9 cellular contexts compared by ENCODE assay signal in genomic region chr17:65914784-65915342, GRCh38.
DNase-seq lines count a peak whose midpoint lies in the region; ATAC-seq, FAIRE-seq and TF ChIP-seq lines count a peak whose summit lies in the region.
"Had no signal": no experiment of that assay in that cellular context is flagged by ENCODE, and none has a peak within 500 bp of the region (broad histone marks: within the 10 kb centered on the region; RNA-seq: fewer than 3 reads in every experiment).

No MANE protein-coding gene starts in this region.

- H3K27me3 ChIP-seq in GM12878 (replicated peaks in 1 of 2; ENCODE audit: control insufficient read depth in 2 of 2, insufficient read depth in 2 of 2, low read length in 1 of 2) (no peaks in the 10 kb centered on the region), upper lobe of left lung (no peaks in the 10 kb centered on the region), GM23248 (replicated peaks; ENCODE audit: insufficient read depth) (no peaks in the 10 kb centered on the region)

- H3K27ac ChIP-seq in GM12878 (ENCODE audit: control insufficient read depth, insufficient read depth) (peak overlapping the region; percentile 33; the same call in 1 of the 2 replicates), upper lobe of left lung (no peak overlapping the region), GM23248 (no peak overlapping the region)

- 0 out of 2 replicates have a peak, but pooled peaks have one; percentile 15 for TF ChIP-seq RAD21 in GM12878 (IDR thresholded peaks at IDR 0.05; ENCODE audit: insufficient read depth, low read depth, low read length)

- H3K4me3 ChIP-seq in GM12878, result no peak overlapping the region
- H3K4me3 ChIP-seq in upper lobe of left lung, result no peak overlapping the region
- H3K4me3 ChIP-seq in GM23248, result no peak overlapping the region

- H3K9me2 ChIP-seq in GM23248 (ENCODE audit: insufficient read depth), result no peaks in the 10 kb centered on the region

- ATAC-seq in GM18519 (IDR thresholded peaks at IDR 0.05; ENCODE audit: low FRiP score, unreplicated experiment) (peak; percentile 98), GM21423 (IDR thresholded peaks at IDR 0.05; ENCODE audit: unreplicated experiment) (peak; percentile 98), HG03354 (IDR thresholded peaks at IDR 0.05; ENCODE audit: poor library complexity, severe bottlenecking, unreplicated experiment) (peak; percentile 98), GM12878 (peak; percentile 99), upper lobe of left lung (ENCODE audit: low FRiP score in 2 of 2) (no peak)

- DNase-seq in GM12878 (ENCODE audit: low read depth, low spot score) (peak; percentile 81), upper lobe of left lung (no peak), NCI-H1105 (lab: John Stamatoyannopoulos, UW) (no peak), midbrain (lab: John Stamatoyannopoulos, UW) (no peak), GM23248 (no peak)
- DNase-seq: NCI-H2029 had no signal

- TF ChIP-seq EP300 in GM12878 (IDR thresholded peaks at IDR 0.05; ENCODE audit: borderline replicate concordance in 1 of 2, control insufficient read depth in 1 of 2, low read depth in 2 of 2, low read length in 2 of 2) (peak; percentile 80 to 90), upper lobe of left lung (IDR thresholded peaks at IDR 0.05) (no peak)

- H3K36me3 ChIP-seq in GM12878 (ENCODE audit: control insufficient read depth in 2 of 2, insufficient read depth in 2 of 2, low read length in 1 of 2) (no peaks in the 10 kb centered on the region), upper lobe of left lung (no peaks in the 10 kb centered on the region), GM23248 (ENCODE audit: low read depth) (no peaks in the 10 kb centered on the region)

- intact Hi-C loops in GM12878 (cut with micrococcal nuclease; ENCODE audit: unreplicated experiment), result loop anchor here (5.0 kb wide), 1 partner anchor 348 kb away; no protein-coding TSS in a partner anchor

- peak; percentile 95 for FAIRE-seq in GM12878 (lab: Jason Lieb, UNC)

- H4K20me1 ChIP-seq in GM12878 (ENCODE audit: control insufficient read depth, insufficient read depth) (no peaks in the 10 kb centered on the region), GM23248 (ENCODE audit: insufficient read depth) (no peaks in the 10 kb centered on the region)

- TF ChIP-seq POLR2A in GM12878 (IDR thresholded peaks at IDR 0.05; ENCODE audit: low read depth, low read length) (no peak), upper lobe of left lung (IDR thresholded peaks at IDR 0.05) (no peak)

- POLR2A ChIA-PET in GM12878 (lab: Charles Lee), result interaction anchor here (0.7 kb wide), 1 partner anchor 46 kb away, joined by 5 read pairs; no protein-coding TSS in a partner anchor

- no peak overlapping the region for H3K9ac ChIP-seq in GM12878 (ENCODE audit: control insufficient read depth, insufficient read depth, low read length)
- no peak overlapping the region for H3K9ac ChIP-seq in GM23248

- CTCF ChIA-PET in GM12878 (lab: Yijun Ruan, JAX), result interaction anchor here (1.3 to 1.5 kb wide), 2 partner anchors 124 to 346 kb away, joined by 3 read pairs; no protein-coding TSS in a partner anchor

- peak overlapping the region; percentile 33 for H3K4me2 ChIP-seq in GM12878 (ENCODE audit: control insufficient read depth, insufficient read depth)
- no peak overlapping the region for H3K4me2 ChIP-seq in GM23248 (ENCODE audit: unreplicated experiment)

- TF ChIP-seq CTCF in GM12878 (IDR thresholded peaks at IDR 0.05 in 2 of 3, conservative IDR thresholded peaks at IDR 0.05 in 1 of 3; ENCODE audit: control insufficient read depth in 2 of 3, extremely low read depth in 1 of 3, insufficient read depth in 1 of 3, low read depth in 3 of 3, low read length in 3 of 3) (no peak), upper lobe of left lung (IDR thresholded peaks at IDR 0.05) (no peak)

- no peaks in the 10 kb centered on the region for H3F3A ChIP-seq in GM23248 (ENCODE audit: insufficient read depth)

- RAD21 ChIA-PET in GM12878 (lab: Charles Lee; ENCODE audit: unreplicated experiment), result interaction anchor here (1.6 kb wide), 1 partner anchor 116 kb away, joined by 6 read pairs; no protein-coding TSS in a partner anchor

- H3K9me3 ChIP-seq in GM12878 (replicated peaks; ENCODE audit: control insufficient read depth, insufficient read depth, low read length), result peaks cover 5% of the 10 kb centered on the region; the same call in 2 of the 3 replicates
- H3K9me3 ChIP-seq in upper lobe of left lung, result peaks cover 0 to 8% (median 3%) of the 10 kb centered on the region in 4 donors
- H3K9me3 ChIP-seq in GM23248 (ENCODE audit: low read depth), result no peaks in the 10 kb centered on the region

- in situ Hi-C loops in GM12878 (cut with MboI), result no loop called here
- in situ Hi-C loops in GM23248 (cut with MboI), result no loop called here

- no TSS peak for BruUV-seq in GM12878 (replicated peaks; lab: Mats Ljungman, UMichigan)

- SMC1A ChIA-PET in GM12878 (lab: Charles Lee; ENCODE audit: uncharacterized antibody, unreplicated experiment), result interaction anchor here (1.1 to 1.5 kb wide), 2 partner anchors 13 to 161 kb away, joined by 4 read pairs; no protein-coding TSS in a partner anchor

- WGBS in GM12878 (ENCODE audit: insufficient coverage, insufficient replicate concordance, low lambda C conversion rate, missing lambda C conversion rate), result 0% methylated on average over 5 of the region's 5 CpGs
- WGBS in upper lobe of left lung, 2 donors, result 73 to 74% methylated on average over 5 of the region's 5 CpGs
- WGBS in GM23248 (ENCODE audit: low coverage in 1 of 2, low lambda C conversion rate in 2 of 2, missing lambda C conversion rate in 2 of 2), 2 experiments, result 97 to 98% methylated on average over 5 of the region's 5 CpGs

- H2AFZ ChIP-seq in GM12878 (ENCODE audit: control insufficient read depth, low read depth, low read length), result peak overlapping the region; percentile 3; the same call in 1 of the 2 replicates
- H2AFZ ChIP-seq in GM23248, result no peak overlapping the region

- H3K4me1 ChIP-seq in GM12878 (ENCODE audit: control insufficient read depth, insufficient read depth, low read length) (peaks cover 7% of the 10 kb centered on the region), upper lobe of left lung (peaks cover 0 to 8% (median 3%) of the 10 kb centered on the region in 4 donors), GM23248 (ENCODE audit: insufficient read depth) (no peaks in the 10 kb centered on the region)

- no peaks in the 10 kb centered on the region for H3K79me2 ChIP-seq in GM12878 (ENCODE audit: control insufficient read depth, insufficient read depth, low read length)
- no peaks in the 10 kb centered on the region for H3K79me2 ChIP-seq in GM23248 (ENCODE audit: insufficient read depth)

TF ChIP-seq in GM12878, 131 proteins besides CTCF, POLR2A, EP300 and RAD21 (continues in another document):
- no peak for TF ChIP-seq ZBTB33 (IDR thresholded peaks at IDR 0.05)
- TF ChIP-seq CHD4 (IDR thresholded peaks at IDR 0.05), result no peak
- no peak for TF ChIP-seq HDAC6 (IDR thresholded peaks at IDR 0.05; ENCODE audit: unreplicated experiment)
- peak; percentile 40 for TF ChIP-seq SP1 (IDR thresholded peaks at IDR 0.05; ENCODE audit: low read depth, low read length)
- TF ChIP-seq GABPA (IDR thresholded peaks at IDR 0.05; ENCODE audit: low read depth), result peak; percentile 52; the same call in 1 of the 2 replicates
- peak in 1 of 2 experiments; percentile 99; a peak in 2 of 4 replicates for TF ChIP-seq ETV6 (conservative IDR thresholded peaks at IDR 0.05 in 1 of 2, IDR thresholded peaks at IDR 0.05 in 1 of 2; ENCODE audit: borderline replicate concordance in 1 of 2, low read depth in 1 of 2)
- TF ChIP-seq CBX5 (IDR thresholded peaks at IDR 0.05; ENCODE audit: low read depth), result peak; percentile 85; the same call in 1 of the 2 replicates
- TF ChIP-seq HDGF (IDR thresholded peaks at IDR 0.05), result 0 out of 2 replicates have a peak, but pooled peaks have one; percentile 60
- peak; percentile 85; the same call in 1 of the 2 replicates for TF ChIP-seq FOXM1 (IDR thresholded peaks at IDR 0.05; ENCODE audit: low read depth, low read length)
- peak; percentile 93 for TF ChIP-seq NFIC (IDR thresholded peaks at IDR 0.05; ENCODE audit: low read depth, low read length)
- peak; percentile 96 for TF ChIP-seq IRF4 (IDR thresholded peaks at IDR 0.05; ENCODE audit: low read depth, low read length)
- peak; percentile 98 for TF ChIP-seq SPI1 (IDR thresholded peaks at IDR 0.05; ENCODE audit: borderline replicate concordance, insufficient read depth, low read depth, low read length)
- TF ChIP-seq BCL3 (IDR thresholded peaks at IDR 0.05; ENCODE audit: borderline replicate concordance, insufficient read depth, low read depth, low read length, poor library complexity, severe bottlenecking), result peak; percentile 74
- TF ChIP-seq NR2F1 (conservative IDR thresholded peaks at IDR 0.05), result peak; percentile 79
- TF ChIP-seq POU2F2 (IDR thresholded peaks at IDR 0.05; ENCODE audit: borderline replicate concordance, low read depth, low read length), result peak; percentile 80; the same call in 2 of the 3 replicates
- no peak for TF ChIP-seq JUND (IDR thresholded peaks at IDR 0.05; ENCODE audit: low read depth, low read length)
- TF ChIP-seq MYC (IDR thresholded peaks at IDR 0.05; ENCODE audit: insufficient read depth, insufficient read length, insufficient replicate concordance, low read length, severe bottlenecking), result no peak

Comparison
In these comparisons a context has a peak if more than half of its experiments do, and no peak if none do; other contexts are left out.
1. ATAC-seq: peak in GM18519 (single experiment), GM21423 (single experiment), HG03354 (single experiment) and GM12878 (single experiment); none in upper lobe of left lung (0 of 2).